ENCODE assay signal across 26 cellular contexts in the genomic region with DNA sequence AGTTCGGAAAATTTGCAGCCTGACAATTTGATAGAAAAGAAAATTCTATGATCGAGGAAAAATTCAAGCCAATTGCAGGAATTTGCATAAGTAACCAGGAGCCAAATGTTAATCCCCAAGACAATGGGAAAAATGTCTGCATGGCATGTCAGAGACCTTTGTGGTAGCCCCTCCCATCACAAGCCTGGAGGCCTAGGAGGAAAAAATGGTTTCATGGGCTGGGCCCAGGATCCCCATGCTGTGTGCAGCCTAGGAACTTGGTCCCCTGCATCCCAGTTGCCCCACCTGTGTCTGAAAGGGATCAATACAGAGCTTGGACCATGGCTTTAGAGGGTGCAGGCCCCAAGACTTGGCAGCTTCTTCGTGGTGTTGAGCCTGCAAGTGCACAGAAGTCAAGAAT.
"Had no signal": no experiment of that assay in that cellular context is flagged by ENCODE, and none has a peak within 500 bp of the region (broad histone marks: within the 10 kb centered on the region; RNA-seq: fewer than 3 reads in every experiment).

No MANE protein-coding gene starts in this region.

- ATAC-seq: effector memory CD8-positive, alpha-beta T cell; esophagus mucosa; gastrocnemius medialis; heart right ventricle; left colon; left lobe of liver; lower lobe of right lung; mucosa of descending colon had no signal

- H3K9me3 ChIP-seq: colonic mucosa, gastrocnemius medialis, lower lobe of right lung, mucosa of descending colon had no signal

- H3K4me3 ChIP-seq: colonic mucosa, esophagus squamous epithelium, gastrocnemius medialis, heart right ventricle, left ventricle myocardium inferior, lower lobe of right lung, mucosa of descending colon had no signal

- H3K27me3 ChIP-seq: colonic mucosa, esophagus squamous epithelium, gastrocnemius medialis, heart right ventricle had no signal

- H3K27me3 Mint-ChIP-seq: dendritic cell treated with granulocyte-macrophage colony-stimulating factor and Interleukin-4, amounts not matched to agents 40 ng/mL and 50 ng/mL, for 4 days; effector memory CD8-positive, alpha-beta T cell; naive B cell had no signal

- H3K4me1 Mint-ChIP-seq: mesothelial cell of epicardium, naive B cell had no signal

- H3K4me3 Mint-ChIP-seq: dendritic cell treated with granulocyte-macrophage colony-stimulating factor and Interleukin-4, amounts not matched to agents 40 ng/mL and 50 ng/mL, for 4 days; effector memory CD8-positive, alpha-beta T cell; mesothelial cell of epicardium; naive B cell had no signal

- H3K27ac ChIP-seq: colonic mucosa, epithelial cell of prostate, esophagus squamous epithelium, gastrocnemius medialis, heart right ventricle, left ventricle myocardium inferior, lower lobe of right lung had no signal

- H3K4me1 ChIP-seq: colonic mucosa, esophagus squamous epithelium, gastrocnemius medialis, heart right ventricle, left ventricle myocardium inferior, lower lobe of right lung had no signal

- H3K27ac Mint-ChIP-seq: dendritic cell treated with granulocyte-macrophage colony-stimulating factor and Interleukin-4, amounts not matched to agents 40 ng/mL and 50 ng/mL, for 4 days; effector memory CD8-positive, alpha-beta T cell; mesothelial cell of epicardium; naive B cell had no signal

- FAIRE-seq: islet of Langerhans, keratinocyte had no signal

- H3K36me3 Mint-ChIP-seq: naive B cell had no signal

- H3K36me3 ChIP-seq: colonic mucosa, esophagus squamous epithelium, gastrocnemius medialis, heart right ventricle, left ventricle myocardium inferior, lower lobe of right lung had no signal

- DNase-seq: colonic mucosa; cortex of kidney; effector CD8-positive, alpha-beta T cell; effector memory CD8-positive, alpha-beta T cell; erythroblast; esophagus squamous epithelium; foreskin fibroblast; foreskin melanocyte; gastrocnemius medialis; glutamatergic neuron; head of caudate nucleus; heart right ventricle; hippocampal formation; left colon; left ventricle myocardium inferior; lower lobe of right lung; mesenchymal stem cell; mucosa of descending colon; naive B cell had no signal
